ENCODE assay signal across 34 cellular contexts in the genomic region with DNA sequence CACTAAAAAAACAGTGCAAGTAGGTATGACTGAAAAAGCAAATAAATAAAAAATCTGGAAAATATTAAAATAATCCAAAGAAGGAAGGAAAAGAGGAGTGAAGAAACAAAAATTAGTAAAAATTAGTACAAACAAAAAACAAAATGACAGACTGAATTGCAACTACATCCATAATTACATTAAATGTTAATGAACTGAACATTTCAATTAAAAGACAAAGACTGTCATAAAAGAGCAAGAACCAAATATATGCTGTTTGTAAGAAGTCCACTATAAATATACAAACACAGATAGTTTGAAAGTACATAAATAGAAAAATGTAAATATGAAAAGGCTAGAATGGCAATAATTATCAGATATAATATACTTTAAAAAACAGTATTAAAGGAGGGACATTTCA.
"Had no signal": no experiment of that assay in that cellular context is flagged by ENCODE, and none has a peak within 500 bp of the region (broad histone marks: within the 10 kb centered on the region; RNA-seq: fewer than 3 reads in every experiment).

No MANE protein-coding gene starts in this region.

- H3K9me3 ChIP-seq: MG63 had no signal

- H3K36me3 ChIP-seq: MG63 had no signal

- DNase-seq: Karpas-422, Kasumi-1, MG63, MM.1S, MV-4-11, NCI-H1048, NCI-H1092, NCI-H1092 treated with DMSO at 0.1 percent for 48 hours, NCI-H1105, NCI-H1105 treated with DMSO at 0.1 percent for 48 hours, NCI-H1417, NCI-H1417 treated with DMSO at 0.1 percent for 48 hours, NCI-H1436, NCI-H1436 treated with DMSO at 0.1 percent for 48 hours, NCI-H146, NCI-H1694, NCI-H1694 treated with DMSO at 0.1 percent for 48 hours, NCI-H187, NCI-H187 treated with DMSO at 0.1 percent for 48 hours, NCI-H1930, NCI-H2029, NCI-H2029 treated with DMSO at 0.1 percent for 48 hours, NCI-H2081, NCI-H2081 treated with DMSO at 0.1 percent for 48 hours, NCI-H2107, NCI-H2171, NCI-H2171 treated with DMSO at 0.1 percent for 48 hours, NCI-H2227 treated with DMSO at 0.1 percent for 48 hours, NCI-H226, NCI-H345, NCI-H446, NCI-H446 treated with DMSO at 0.1 percent for 48 hours, NCI-H510A, NCI-H510A treated with DMSO at 0.1 percent for 48 hours had no signal

- H3K4me3 ChIP-seq: MG63 had no signal

- H3K27me3 ChIP-seq: MG63 had no signal
